ENCODE assay signal across 12 cellular contexts in genomic region chr7:27585781-27586447, GRCh38.
DNase-seq lines count a peak whose midpoint lies in the region; ATAC-seq and TF ChIP-seq lines count a peak whose summit lies in the region.
"Had no signal": no experiment of that assay in that cellular context is flagged by ENCODE, and none has a peak within 500 bp of the region (broad histone marks: within the 10 kb centered on the region; RNA-seq: fewer than 3 reads in every experiment).

No MANE protein-coding gene starts in this region.

- H3K27me3 ChIP-seq in IMR-90 (ENCODE audit: control insufficient read depth, insufficient read depth, low read length) (no peaks in the 10 kb centered on the region), skeletal muscle satellite cell (ENCODE audit: control insufficient read depth, insufficient read depth, low read length) (no peaks in the 10 kb centered on the region), vagina (no peaks in the 10 kb centered on the region)

- no peak overlapping the region for H2BK15ac ChIP-seq in IMR-90 (ENCODE audit: low read depth, low read length)

- H3K4me3 ChIP-seq in IMR-90 (ENCODE audit: insufficient read depth, low read depth, low read length) (no peak overlapping the region), fibroblast of pulmonary artery (replicated peaks; ENCODE audit: low read depth, low read length) (no peak overlapping the region), skeletal muscle satellite cell (ENCODE audit: low read length) (no peak overlapping the region), vagina (no peak overlapping the region)
- H3K4me3 ChIP-seq: PC-9 had no signal

- H3K79me1 ChIP-seq in IMR-90 (ENCODE audit: low read depth in 1 of 2, low read length in 2 of 2): no peaks in the 10 kb centered on the region

- ATAC-seq in IMR-90 (ENCODE audit: low read depth): no peak
- peak; percentile 61 for ATAC-seq in SK-N-SH treated with all-trans-retinoic acid at 6 μM for 48 hours

- TF ChIP-seq RAD21 in IMR-90 (IDR thresholded peaks at IDR 0.05; ENCODE audit: low read length): no peak

- no peak overlapping the region for H4K8ac ChIP-seq in IMR-90 (ENCODE audit: low read depth in 2 of 2, low read length in 2 of 2)

- intact Hi-C loops in IMR-90 (cut with micrococcal nuclease): no loop called here
- intact Hi-C loops in vagina (cut with DNase I): no loop called here

- CTCF ChIA-PET in IMR-90 (lab: Yijun Ruan, JAX): no interaction called here

- BruUV-seq in IMR-90 (replicated peaks; lab: Mats Ljungman, UMichigan): no TSS peak

- H3K9ac ChIP-seq in IMR-90 (ENCODE audit: low read depth, low read length): no peak overlapping the region
- H3K9ac ChIP-seq in skeletal muscle satellite cell (ENCODE audit: low read depth, low read length): no peak overlapping the region

- no peak overlapping the region for H3K14ac ChIP-seq in IMR-90 (replicated peaks; ENCODE audit: low read depth, low read length)

- H2AK5ac ChIP-seq in IMR-90 (ENCODE audit: low read depth, low read length): no peak overlapping the region

- no peak overlapping the region for H3K4me2 ChIP-seq in IMR-90 (ENCODE audit: low read depth, low read length)
- H3K4me2 ChIP-seq in skeletal muscle satellite cell (ENCODE audit: low read length): peak overlapping the region; percentile 31
- H3K4me2 ChIP-seq: PC-9 had no signal

- H3K18ac ChIP-seq in IMR-90 (ENCODE audit: low read depth, low read length): no peak overlapping the region

- no peak overlapping the region for H3K56ac ChIP-seq in IMR-90 (ENCODE audit: extremely low read depth, insufficient read depth, low read length)

- TF ChIP-seq CTCF in IMR-90 (conservative IDR thresholded peaks at IDR 0.05; ENCODE audit: low read depth, low read length) (0 out of 2 replicates have a peak, but pooled peaks have one; percentile 2), fibroblast of pulmonary artery (IDR thresholded peaks at IDR 0.05; ENCODE audit: low read length, missing control alignments) (no peak), vagina (IDR thresholded peaks at IDR 0.05) (no peak)

- no peak overlapping the region for H3K4ac ChIP-seq in IMR-90 (ENCODE audit: low read depth, low read length)

- no peak overlapping the region for H2AFZ ChIP-seq in IMR-90 (replicated peaks; ENCODE audit: low read length, poor library complexity)
- H2AFZ ChIP-seq: PC-9 had no signal

- in situ Hi-C loops in IMR-90 (cut with MboI; ENCODE audit: low sequenced_read_pairs): no loop called here

- H2BK120ac ChIP-seq in IMR-90 (ENCODE audit: low read depth, low read length): no peak overlapping the region

- H3K23ac ChIP-seq in IMR-90 (ENCODE audit: low read depth, low read length): no peak overlapping the region

- dilution Hi-C loops in IMR-90 (cut with HindIII; ENCODE audit: low sequenced_read_pairs, unreplicated experiment): no loop called here

- no peak overlapping the region for H2BK5ac ChIP-seq in IMR-90 (ENCODE audit: low read depth, low read length, poor library complexity, severe bottlenecking)

- no peaks in the 10 kb centered on the region for H4K20me1 ChIP-seq in IMR-90 (ENCODE audit: insufficient read depth, low read length)

- DNase-seq in IMR-90 (no peak), fibroblast of pulmonary artery (ENCODE audit: low read depth) (peak; percentile 75), hypothalamus (lab: John Stamatoyannopoulos, UW) (no peak), NCI-H1694 (lab: John Stamatoyannopoulos, UW) (no peak), vagina (ENCODE audit: extremely low spot score in 2 of 2) (no peak)
- DNase-seq: ACHN, AML-193, PC-9, SIG-M5 had no signal

- POLR2A ChIA-PET in IMR-90 (lab: Charles Lee; ENCODE audit: unreplicated experiment): no interaction called here

- no peak overlapping the region for H4K91ac ChIP-seq in IMR-90 (ENCODE audit: insufficient read depth, low read depth, low read length)

- no CpG with 5 or more reads among the region's 2 CpGs for WGBS in IMR-90 (ENCODE audit: extremely low coverage in 2 of 2, insufficient read length in 1 of 2), 2 experiments

- H3K9me1 ChIP-seq in IMR-90 (ENCODE audit: insufficient read depth, low read length): no peaks in the 10 kb centered on the region

- H3K4me1 ChIP-seq in IMR-90 (ENCODE audit: control insufficient read depth, insufficient read depth, low read length) (no peaks in the 10 kb centered on the region), skeletal muscle satellite cell (ENCODE audit: control insufficient read depth, insufficient read depth, low read length) (peaks cover 20% of the 10 kb centered on the region), vagina (no peaks in the 10 kb centered on the region)

- H2BK20ac ChIP-seq in IMR-90 (ENCODE audit: low read depth, low read length): no peak overlapping the region

- H3K9me3 ChIP-seq in IMR-90 (ENCODE audit: control insufficient read depth, insufficient read depth, low read length) (no peaks in the 10 kb centered on the region), skeletal muscle satellite cell (replicated peaks; ENCODE audit: low read length) (no peaks in the 10 kb centered on the region), vagina (no peaks in the 10 kb centered on the region)

- no peak overlapping the region for H3K27ac ChIP-seq in IMR-90 (ENCODE audit: insufficient read depth, low read length)
- H3K27ac ChIP-seq in vagina: no peak overlapping the region
- H3K27ac ChIP-seq: PC-9, RWPE1 had no signal

- no peak overlapping the region for H2AK9ac ChIP-seq in IMR-90 (replicated peaks; ENCODE audit: low read depth, low read length, poor library complexity)

- H3K36me3 ChIP-seq in IMR-90 (ENCODE audit: control insufficient read depth, insufficient read depth, low read length): no peaks in the 10 kb centered on the region
- no peaks in the 10 kb centered on the region for H3K36me3 ChIP-seq in skeletal muscle satellite cell (ENCODE audit: insufficient read depth, low read length)
- H3K36me3 ChIP-seq in vagina: no peaks in the 10 kb centered on the region

- no peak overlapping the region for H4K5ac ChIP-seq in IMR-90 (ENCODE audit: low read depth, low read length)

- no peak for TF ChIP-seq POLR2A in IMR-90 (IDR thresholded peaks at IDR 0.05; ENCODE audit: low read depth, low read length)
- TF ChIP-seq POLR2A in vagina (IDR thresholded peaks at IDR 0.05): no peak

TF ChIP-seq in IMR-90, 13 proteins besides CTCF, POLR2A, EP300 and RAD21 (continues in another document):
- no peak for TF ChIP-seq MXI1 (IDR thresholded peaks at IDR 0.05; ENCODE audit: borderline replicate concordance, low read depth, low read length)
- no peak for TF ChIP-seq RCOR1 (IDR thresholded peaks at IDR 0.05; ENCODE audit: insufficient replicate concordance, low read length)
- TF ChIP-seq CEBPB (IDR thresholded peaks at IDR 0.05; ENCODE audit: low read depth, low read length): no peak
- TF ChIP-seq USF2 (IDR thresholded peaks at IDR 0.05; ENCODE audit: low read depth, low read length): no peak
- no peak for TF ChIP-seq RFX5 (IDR thresholded peaks at IDR 0.05; ENCODE audit: low read depth, low read length)
- TF ChIP-seq FOS (IDR thresholded peaks at IDR 0.05; ENCODE audit: low read depth, low read length): no peak
- TF ChIP-seq SMC3 (IDR thresholded peaks at IDR 0.05; ENCODE audit: low read depth, low read length): no peak
- no peak for TF ChIP-seq MAFK (IDR thresholded peaks at IDR 0.05; ENCODE audit: low read depth, low read length)

TF ChIP-seq in SK-N-SH treated with all-trans-retinoic acid at 6 μM for 48 hours, 23 proteins besides CTCF, POLR2A, EP300 and RAD21 (continues in another document):
- TF ChIP-seq ISL1 (CRISPR knock-in tag; IDR thresholded peaks at IDR 0.05): no peak
- TF ChIP-seq ZNF70 (CRISPR knock-in tag; IDR thresholded peaks at IDR 0.05): no peak
- no peak for TF ChIP-seq ZFP30 (CRISPR knock-in tag; IDR thresholded peaks at IDR 0.05)
- TF ChIP-seq CSDC2 (CRISPR knock-in tag; IDR thresholded peaks at IDR 0.05): no peak
- no peak for TF ChIP-seq SNAI2 (CRISPR knock-in tag; IDR thresholded peaks at IDR 0.05)
- no peak for TF ChIP-seq CREB5 (CRISPR knock-in tag; IDR thresholded peaks at IDR 0.05; ENCODE audit: low read depth)
- no peak for TF ChIP-seq TOX (CRISPR knock-in tag; IDR thresholded peaks at IDR 0.05; ENCODE audit: borderline replicate concordance)
- TF ChIP-seq CSRNP3 (CRISPR knock-in tag; IDR thresholded peaks at IDR 0.05): no peak
- TF ChIP-seq ZC3H10 (CRISPR knock-in tag; IDR thresholded peaks at IDR 0.05): no peak
- TF ChIP-seq GLIS3 (CRISPR knock-in tag; IDR thresholded peaks at IDR 0.05): no peak
- no peak for TF ChIP-seq TCF4 (CRISPR knock-in tag; IDR thresholded peaks at IDR 0.05; ENCODE audit: borderline replicate concordance)
- no peak for TF ChIP-seq ESRRG (CRISPR knock-in tag; IDR thresholded peaks at IDR 0.05)
